17 cellular contexts compared by ENCODE assay signal in genomic region chr3:24235121-24235520, GRCh38.
DNase-seq lines count a peak whose midpoint lies in the region; TF ChIP-seq lines count a peak whose summit lies in the region.
"Had no signal": no experiment of that assay in that cellular context is flagged by ENCODE, and none has a peak within 500 bp of the region (broad histone marks: within the 10 kb centered on the region; RNA-seq: fewer than 3 reads in every experiment).

No MANE protein-coding gene starts in this region.

- H3K27ac ChIP-seq in HEK293 (ENCODE audit: extremely low read depth, low read depth, low read length): no peak overlapping the region
- no peak overlapping the region for H3K27ac ChIP-seq in RWPE1
- no peak overlapping the region for H3K27ac ChIP-seq in caudate nucleus (ENCODE audit: low read depth, low read length)
- H3K27ac ChIP-seq: BLaER1, heart right ventricle, vagina had no signal

- CTCF ChIA-PET in HEK293 (lab: Yijun Ruan, JAX) (interaction anchor here (0.6 to 4.9 kb wide), 2 partner anchors 49 to 235 kb away, joined by 3 to 28 read pairs; no protein-coding TSS in a partner anchor), RWPE1 (lab: Yijun Ruan, JAX) (no interaction called here)

- H3K4me1 ChIP-seq in HEK293 (ENCODE audit: control insufficient read depth, insufficient read depth, low read length): peaks cover 5% of the 10 kb centered on the region; the same call in 1 of the 2 replicates
- H3K4me1 ChIP-seq: vagina had no signal

- H3K9me3 ChIP-seq in HEK293 (ENCODE audit: control insufficient read depth, insufficient read depth, low read depth, low read length): no peaks in the 10 kb centered on the region
- H3K9me3 ChIP-seq: BLaER1, heart right ventricle, vagina had no signal

- POLR2A ChIA-PET in HEK293 (lab: Yijun Ruan, JAX) (interaction anchor here (0.6 kb wide), 1 partner anchor 37 kb away, joined by 3 read pairs; no protein-coding TSS in a partner anchor), RWPE1 (lab: Yijun Ruan, JAX; ENCODE audit: low non-redundant PET) (no interaction called here)

- no peak for TF ChIP-seq CTCF in HEK293 (tag by site-specific recombination; IDR thresholded peaks at IDR 0.05)
- TF ChIP-seq CTCF in RWPE1 (conservative IDR thresholded peaks at IDR 0.05; ENCODE audit: low read depth): no peak

- peak; percentile 27 for DNase-seq in Daoy (ENCODE audit: low read depth)
- DNase-seq in RWPE1 (ENCODE audit: low spot score): peak; percentile 29
- DNase-seq in kidney glomerular epithelial cell (lab: John Stamatoyannopoulos, UW): peak; percentile 92
- no peak for DNase-seq in mesenteric fat pad (ENCODE audit: low spot score)
- no peak for DNase-seq in NCI-H82 treated with DMSO at 0.1 percent for 48 hours (lab: John Stamatoyannopoulos, UW; ENCODE audit: unreplicated experiment)
- no peak for DNase-seq in caudate nucleus (lab: John Stamatoyannopoulos, UW)
- DNase-seq in NCI-H1105 treated with DMSO at 0.1 percent for 48 hours (lab: John Stamatoyannopoulos, UW): no peak
- DNase-seq: activated CD4-positive, alpha-beta memory T cell treated with anti-CD3 and anti-CD28 coated beads, Interleukin-2, amount 10 ng/mL, durations not matched to agents 7 days and 5 days; heart right ventricle; left ventricle myocardium superior; NCI-H1436; NCI-H524 treated with DMSO at 0.1 percent for 48 hours; SHP77 treated with DMSO at 0.1 percent for 48 hours; stimulated activated CD4-positive, alpha-beta T cell treated with anti-CD3 and anti-CD28 coated beads, Interleukin-2, amount 100 ng/mL, for 48 hours had no signal

- no peak overlapping the region for H3K4me3 ChIP-seq in HEK293 (ENCODE audit: low read depth, low read length)
- H3K4me3 ChIP-seq: BLaER1, heart right ventricle, vagina had no signal

- no peaks in the 10 kb centered on the region for H3K36me3 ChIP-seq in HEK293 (ENCODE audit: control insufficient read depth in 2 of 2, insufficient read depth in 1 of 2, low read length in 2 of 2)
- H3K36me3 ChIP-seq: BLaER1, heart right ventricle, vagina had no signal

TF ChIP-seq in HEK293, 187 proteins besides CTCF, POLR2A, EP300 and RAD21 (continues in another document):
- TF ChIP-seq ZBTB1 (tag by site-specific recombination; IDR thresholded peaks at IDR 0.05) (no peak), ZNF510 (tag by site-specific recombination; IDR thresholded peaks at IDR 0.05; ENCODE audit: insufficient replicate concordance) (no peak), ZNF302 (tag by site-specific recombination; IDR thresholded peaks at IDR 0.05; ENCODE audit: low read depth) (no peak), KLF7 (tag by site-specific recombination; IDR thresholded peaks at IDR 0.05; ENCODE audit: borderline replicate concordance) (no peak), ZNF521 (tag by site-specific recombination; IDR thresholded peaks at IDR 0.05) (no peak), ELK4 (IDR thresholded peaks at IDR 0.05; ENCODE audit: borderline replicate concordance, low read depth, low read length) (no peak), HOXD13 (CRISPR knock-in tag; IDR thresholded peaks at IDR 0.05; ENCODE audit: borderline replicate concordance) (no peak), ZBTB10 (tag by site-specific recombination; IDR thresholded peaks at IDR 0.05) (no peak), ZNF223 (tag by site-specific recombination; IDR thresholded peaks at IDR 0.05) (no peak), ZNF112 (tag by site-specific recombination; IDR thresholded peaks at IDR 0.05) (no peak), ZNF239 (tag by site-specific recombination; IDR thresholded peaks at IDR 0.05) (no peak), KLF1 (tag by site-specific recombination; IDR thresholded peaks at IDR 0.05) (no peak), PRDM4 (tag by site-specific recombination; IDR thresholded peaks at IDR 0.05) (no peak), ZNF629 (tag by site-specific recombination; IDR thresholded peaks at IDR 0.05) (peak; percentile 89), OSR2 (tag by site-specific recombination; IDR thresholded peaks at IDR 0.05) (peak; percentile 14; the same call in 1 of the 2 replicates), ZFHX2 (tag by site-specific recombination; conservative IDR thresholded peaks at IDR 0.05) (no peak), AEBP2 (tag by site-specific recombination; IDR thresholded peaks at IDR 0.05; ENCODE audit: borderline replicate concordance) (no peak), ZNF639 (tag by site-specific recombination; IDR thresholded peaks at IDR 0.05) (no peak), ZNF174 (tag by site-specific recombination; IDR thresholded peaks at IDR 0.05) (no peak), RBAK (tag by site-specific recombination; IDR thresholded peaks at IDR 0.05) (no peak)

Comparison
In these comparisons a context has a peak if more than half of its experiments do, and no peak if none do; other contexts are left out.
1. DNase-seq: peak in Daoy (single experiment), RWPE1 (single experiment) and kidney glomerular epithelial cell (single experiment); none in mesenteric fat pad (single experiment), NCI-H82 treated with DMSO at 0.1 percent for 48 hours (single experiment), caudate nucleus (0 of 61) and NCI-H1105 treated with DMSO at 0.1 percent for 48 hours (single experiment).